In genomic region chr7:151549644-151550043, GRCh38 we compare ENCODE assay signal across 27 cellular contexts.
"Had no signal": no experiment of that assay in that cellular context is flagged by ENCODE, and none has a peak within 500 bp of the region (broad histone marks: within the 10 kb centered on the region; RNA-seq: fewer than 3 reads in every experiment).

No MANE protein-coding gene starts in this region.

- H3K4me3 ChIP-seq: heart right ventricle, hepatocyte, left ventricle myocardium inferior, lung, neural progenitor cell, ovary, sigmoid colon, spleen, suprapubic skin, thoracic aorta, tibial artery, upper lobe of right lung had no signal

- H3K9ac ChIP-seq: neural progenitor cell had no signal

- H3K27me3 ChIP-seq: hepatocyte, neural progenitor cell, ovary, sigmoid colon, suprapubic skin, tibial artery, upper lobe of right lung had no signal

- ATAC-seq: heart right ventricle; natural killer cell; right cardiac atrium; stimulated activated effector memory CD8-positive, alpha-beta T cell treated with anti-CD3 and anti-CD28 coated beads, Interleukin-12 subunit alpha, Interleukin-12 subunit beta, amount 100 ng/mL, for 72 hours; upper lobe of right lung had no signal

- H3K79me2 ChIP-seq: hepatocyte had no signal

- H3K36me3 ChIP-seq: left ventricle myocardium inferior, neural progenitor cell, neutrophil, ovary, sigmoid colon, suprapubic skin, thoracic aorta, tibial artery, upper lobe of right lung had no signal

- DNase-seq: heart right ventricle; islet precursor cell; left ventricle myocardium inferior; midbrain; naive B cell; natural killer cell; nephron progenitor cell; occipital lobe; ovary; retina; right cardiac atrium; sigmoid colon; small intestine; spleen; stimulated activated CD4-positive, alpha-beta T cell treated with anti-CD3 and anti-CD28 coated beads, Interleukin-4, amount 100 ng/mL, for 24 hours; stimulated activated naive CD4-positive, alpha-beta T cell; tibial artery; trophoblast cell; upper lobe of right lung had no signal

- H2AFZ ChIP-seq: hepatocyte, neural progenitor cell had no signal

- H3K9me3 ChIP-seq: heart right ventricle, left ventricle myocardium inferior, neutrophil, ovary, sigmoid colon, spleen, suprapubic skin, thoracic aorta, tibial artery, upper lobe of right lung had no signal

- H3K27ac ChIP-seq: heart right ventricle, hepatocyte, left ventricle myocardium inferior, neural progenitor cell, neutrophil, ovary, sigmoid colon, suprapubic skin, thoracic aorta, tibial artery, upper lobe of right lung had no signal

- H3K4me2 ChIP-seq: hepatocyte, neural progenitor cell had no signal

- FAIRE-seq: small intestine, urothelium cell line had no signal

- H3K4me1 ChIP-seq: neural progenitor cell had no signal
